In genomic region chr21:27817061-27817460, GRCh38 we compare ENCODE assay signal across 18 cellular contexts.
A peak's percentile ranks its signal among the peaks of the same experiment; 100 is the strongest.
DNase-seq lines count a peak whose midpoint lies in the region; ATAC-seq and TF ChIP-seq lines count a peak whose summit lies in the region.
"Had no signal": no experiment of that assay in that cellular context is flagged by ENCODE, and none has a peak within 500 bp of the region (broad histone marks: within the 10 kb centered on the region; RNA-seq: fewer than 3 reads in every experiment).

No MANE protein-coding gene starts in this region.

- intact Hi-C loops in gastrocnemius medialis (cut with DNase I; ENCODE audit: low total_unique reads): no loop called here

- POLR2A ChIA-PET in HEK293T (lab: Yijun Ruan, JAX): no interaction called here

- H3K9me3 ChIP-seq in gastrocnemius medialis: no peaks in the 10 kb centered on the region
- H3K9me3 ChIP-seq: pancreas had no signal

- ATAC-seq in gastrocnemius medialis: no peak
- no peak for ATAC-seq in GM19023 (IDR thresholded peaks at IDR 0.05; ENCODE audit: unreplicated experiment)
- ATAC-seq: effector memory CD8-positive, alpha-beta T cell; foreskin keratinocyte; GM23338 had no signal

- H3K36me3 ChIP-seq in gastrocnemius medialis: no peaks in the 10 kb centered on the region
- H3K36me3 ChIP-seq: pancreas had no signal

- CTCF ChIA-PET in HEK293T (lab: Yijun Ruan, JAX): no interaction called here

- DNase-seq in NCI-H226 (peak; percentile 69), fibroblast of peridontal ligament (ENCODE audit: extremely low read depth) (peak; percentile 40), kidney tubule cell (ENCODE audit: low spot score) (peak; percentile 5), renal cortical epithelial cell (ENCODE audit: low read depth) (peak; percentile 25), HEK293T (ENCODE audit: extremely low spot score) (no peak), gastrocnemius medialis (no peak), SHP77 treated with DMSO at 0.1 percent for 48 hours (lab: John Stamatoyannopoulos, UW) (no peak)
- DNase-seq: activated CD4-positive, alpha-beta T cell treated with anti-CD3 and anti-CD28 coated beads, Interleukin-2, amount 50 U/mL, for 48 hours; effector memory CD8-positive, alpha-beta T cell; foreskin keratinocyte; Karpas-422; NCI-H1048; NCI-H2029 treated with DMSO at 0.1 percent for 48 hours; pancreas; stimulated activated CD4-positive, alpha-beta T cell treated with anti-CD3 and anti-CD28 coated beads, Interleukin-2, amount 100 ng/mL, for 48 hours had no signal

- in situ Hi-C loops in gastrocnemius medialis (cut with MboI; ENCODE audit: low sequenced_read_pairs in 4 of 4): no loop called here

- H3K4me1 ChIP-seq in gastrocnemius medialis: peaks cover 7 to 17% of the 10 kb centered on the region in 2 donors
- H3K4me1 ChIP-seq: foreskin keratinocyte, pancreas had no signal

- H3K27ac ChIP-seq in gastrocnemius medialis: no peak overlapping the region
- H3K27ac ChIP-seq: foreskin keratinocyte, pancreas, VCaP had no signal

- no peak overlapping the region for H3K4me3 ChIP-seq in gastrocnemius medialis
- H3K4me3 ChIP-seq: GM23338, pancreas had no signal

- TF ChIP-seq CTCF in gastrocnemius medialis (IDR thresholded peaks at IDR 0.05 in 4 of 5, conservative IDR thresholded peaks at IDR 0.05 in 1 of 5): no peak

- TF ChIP-seq POLR2A in gastrocnemius medialis (IDR thresholded peaks at IDR 0.05): no peak

- no peaks in the 10 kb centered on the region for H3K27me3 ChIP-seq in gastrocnemius medialis
- H3K27me3 ChIP-seq: foreskin keratinocyte, pancreas had no signal

TF ChIP-seq in HEK293T, 16 proteins besides CTCF, POLR2A, EP300 and RAD21:
- TF ChIP-seq FOXK2 (IDR thresholded peaks at IDR 0.05) (no peak), FOXM1 (IDR thresholded peaks at IDR 0.05; ENCODE audit: borderline replicate concordance) (no peak), BHLHE40 (IDR thresholded peaks at IDR 0.05; ENCODE audit: borderline replicate concordance) (no peak), HDGF (IDR thresholded peaks at IDR 0.05; ENCODE audit: borderline replicate concordance) (no peak), NFRKB (IDR thresholded peaks at IDR 0.05) (no peak), ZNF384 (IDR thresholded peaks at IDR 0.05) (no peak), SUZ12 (IDR thresholded peaks at IDR 0.05) (no peak), SP1 (IDR thresholded peaks at IDR 0.05) (no peak), PKNOX1 (IDR thresholded peaks at IDR 0.05) (no peak), LEF1 (IDR thresholded peaks at IDR 0.05; ENCODE audit: borderline replicate concordance) (no peak), ELF4 (IDR thresholded peaks at IDR 0.05) (no peak), L3MBTL2 (conservative IDR thresholded peaks at IDR 0.05) (no peak), FOXA1 (IDR thresholded peaks at IDR 0.05) (no peak), CTBP1 (IDR thresholded peaks at IDR 0.05; ENCODE audit: borderline replicate concordance) (no peak), TARDBP (IDR thresholded peaks at IDR 0.05) (no peak)

Comparison
In these comparisons a context has a peak if more than half of its experiments do, and no peak if none do; other contexts are left out.
1. DNase-seq: peak in NCI-H226 (single experiment), fibroblast of peridontal ligament (single experiment), kidney tubule cell (single experiment) and renal cortical epithelial cell (single experiment); none in HEK293T (single experiment), gastrocnemius medialis (0 of 2) and SHP77 treated with DMSO at 0.1 percent for 48 hours (single experiment).